8 cellular contexts compared by ENCODE assay signal in genomic region chr16:1351215-1351581, GRCh38. TPM values are rescaled to one million over a fixed set of nuclear protein-coding genes. Genes with fewer than 3 reads are reported as not detected.
DNase-seq lines count a peak whose midpoint lies in the region; ATAC-seq, FAIRE-seq and TF ChIP-seq lines count a peak whose summit lies in the region.

No MANE protein-coding gene starts in this region.

- no peaks in the 10 kb centered on the region for H3K9me3 ChIP-seq in adrenal gland (replicated peaks in 1 of 3)
- H3K9me3 ChIP-seq in kidney (ENCODE audit: control insufficient read depth in 1 of 2, low read length in 2 of 2) = no peaks in the 10 kb centered on the region
- no peaks in the 10 kb centered on the region for H3K9me3 ChIP-seq in thyroid gland

- intact Hi-C loops in adrenal gland (cut with DNase I) (loop anchor here in 1 of 2 donors (5.0 kb wide), 1 partner anchor 39 kb away; no protein-coding TSS in a partner anchor), kidney (cut with DNase I) (no loop called here), thyroid gland (cut with DNase I) (loop anchor here (5.0 kb wide), 2 partner anchors 39 to 56 kb away; no protein-coding TSS in a partner anchor)

- H3K4me3 ChIP-seq in adrenal gland (peak overlapping the region; percentile 31 to 90 (median 56)), kidney (ENCODE audit: low read length in 2 of 2) (peak overlapping the region; percentile 81), thyroid gland (replicated peaks in 1 of 3) (peak overlapping the region; percentile 43 to 97 (median 95))

- WGBS in adrenal gland, 4 donors = 1% methylated on average over 30 to 34 of the region's 35 CpGs; no CpG with 5 or more reads in 2 of the 4 donors
- WGBS in thyroid gland, 2 donors = 0 to 2% methylated on average over 7 to 14 of the region's 35 CpGs

- H3K27me3 ChIP-seq in adrenal gland (no peaks in the 10 kb centered on the region), thyroid gland (no peaks in the 10 kb centered on the region)

- ATAC-seq in GM18870 (IDR thresholded peaks at IDR 0.05; ENCODE audit: unreplicated experiment) (peak; percentile 11), HG03139 (IDR thresholded peaks at IDR 0.05; ENCODE audit: unreplicated experiment) (peak; percentile 6), HG03025 (IDR thresholded peaks at IDR 0.05; ENCODE audit: low FRiP score, unreplicated experiment) (no peak)

- H3K27ac ChIP-seq in adrenal gland (peak overlapping the region in 4 of 5 donors; percentile 1 to 85 (median 68)), kidney (ENCODE audit: low read depth in 2 of 2, low read length in 2 of 2) (peak overlapping the region in 1 of 2 donors; percentile 14), thyroid gland (peak overlapping the region in 1 of 3 donors; percentile 49)

- TF ChIP-seq CTCF in adrenal gland (IDR thresholded peaks at IDR 0.05) (no peak), kidney (IDR thresholded peaks at IDR 0.05; ENCODE audit: borderline replicate concordance, extremely low read depth, insufficient read depth) (no peak), thyroid gland (IDR thresholded peaks at IDR 0.05) (no peak)

- H3K36me3 ChIP-seq in adrenal gland (replicated peaks in 1 of 2) (peaks cover 0 to 32% of the 10 kb centered on the region in 2 donors), kidney (ENCODE audit: control insufficient read depth in 1 of 2, insufficient read depth in 2 of 2, low read length in 2 of 2) (peaks cover 2 to 8% of the 10 kb centered on the region in 2 donors), thyroid gland (peaks cover 12 to 16% of the 10 kb centered on the region in 2 donors)

- FAIRE-seq in kidney (lab: Jason Lieb, UNC) = no peak

- no peak for DNase-seq in adrenal gland
- no peak for DNase-seq in kidney
- no peak for DNase-seq in thyroid gland
- no peak for DNase-seq in NCI-H1417 (lab: John Stamatoyannopoulos, UW)
- DNase-seq in NCI-H1092 treated with DMSO at 0.1 percent for 48 hours (lab: John Stamatoyannopoulos, UW) = no peak

- H3K9ac ChIP-seq in kidney (ENCODE audit: low read length in 2 of 2) = peak overlapping the region; percentile 31 to 54

- TF ChIP-seq POLR2A in adrenal gland (IDR thresholded peaks at IDR 0.05) = no peak
- TF ChIP-seq POLR2A in thyroid gland (IDR thresholded peaks at IDR 0.05) = no peak

- H3K4me1 ChIP-seq in adrenal gland (replicated peaks in 1 of 2) = peaks cover 24 to 43% of the 10 kb centered on the region in 2 donors
- H3K4me1 ChIP-seq in kidney (ENCODE audit: control insufficient read depth in 1 of 2, insufficient read depth in 1 of 2, low read depth in 1 of 2, low read length in 2 of 2) = peaks cover 0 to 21% of the 10 kb centered on the region in 2 donors
- peaks cover 18 to 23% of the 10 kb centered on the region in 2 donors for H3K4me1 ChIP-seq in thyroid gland

RNA-seq across cellular contexts. Expression of gene TSR3, which starts 0.5 kb away (rescaled TPM):
- total RNA-seq in adrenal gland (100 to 1,000 TPM in 3 of 8 donors, 10 to 100 TPM in 5; 49.8 to 258 (median 76.1) TPM), kidney (44.8 TPM), thyroid gland (100 to 1,000 TPM in 2 of 4 donors, 10 to 100 TPM in 2; 84.1 to 107 (median 96.7) TPM)
- polyA plus RNA-seq in adrenal gland (10 to 100 TPM; 13.7 to 42.8 (median 39.2) TPM), kidney (ENCODE audit: insufficient read depth, low read depth, low replicate concordance) (95.4 TPM)

RNA-seq across cellular contexts. Expression of gene GNPTG, which starts 0.5 kb away (rescaled TPM):
- 100 to 1,000 TPM; 213 to 332 (median 284) TPM for total RNA-seq in adrenal gland
- 100 to 1,000 TPM in 2 of 3 donors, 10 to 100 TPM in 1; 95.9 to 659 (median 362) TPM for polyA plus RNA-seq in adrenal gland
- total RNA-seq in kidney = 88.7 TPM
- 138 TPM for polyA plus RNA-seq in kidney (ENCODE audit: insufficient read depth, low read depth, low replicate concordance)
- 100 to 1,000 TPM in 1 of 4 donors, 10 to 100 TPM in 3; 53.6 to 121 (median 70.0) TPM for total RNA-seq in thyroid gland

RNA-seq across cellular contexts. Expression of gene BAIAP3, which starts 17.8 kb away (rescaled TPM):
- 10 to 100 TPM in 4 of 8 donors, 1 to 10 TPM in 3, under 1 TPM in 1; 0.79 to 25.4 (median 14.9) TPM for total RNA-seq in adrenal gland
- 100 to 1,000 TPM in 1 of 3 donors, 10 to 100 TPM in 2; 11.9 to 129 (median 20.7) TPM for polyA plus RNA-seq in adrenal gland
- total RNA-seq in kidney = 8.0 TPM
- 8.2 TPM for polyA plus RNA-seq in kidney (ENCODE audit: insufficient read depth, low read depth, low replicate concordance)
- 1 to 10 TPM in 2 of 4 donors, under 1 TPM in 2; 0.45 to 3.0 (median 1.6) TPM for total RNA-seq in thyroid gland

RNA-seq across cellular contexts. Expression of gene UBE2I, which starts 41.8 kb away (rescaled TPM):
- 100 to 1,000 TPM in 4 of 8 donors, 10 to 100 TPM in 4; 54.6 to 142 (median 105) TPM for total RNA-seq in adrenal gland
- 100 to 1,000 TPM in 1 of 3 donors, 10 to 100 TPM in 2; 61.9 to 203 (median 70.1) TPM for polyA plus RNA-seq in adrenal gland
- 97.1 TPM for total RNA-seq in kidney
- 62.2 TPM for polyA plus RNA-seq in kidney (ENCODE audit: insufficient read depth, low read depth, low replicate concordance)
- 100 to 1,000 TPM in 1 of 4 donors, 10 to 100 TPM in 3; 43.4 to 107 (median 79.6) TPM for total RNA-seq in thyroid gland
